Comparison of ENCODE assay signal across 8 cellular contexts in the genomic region with DNA sequence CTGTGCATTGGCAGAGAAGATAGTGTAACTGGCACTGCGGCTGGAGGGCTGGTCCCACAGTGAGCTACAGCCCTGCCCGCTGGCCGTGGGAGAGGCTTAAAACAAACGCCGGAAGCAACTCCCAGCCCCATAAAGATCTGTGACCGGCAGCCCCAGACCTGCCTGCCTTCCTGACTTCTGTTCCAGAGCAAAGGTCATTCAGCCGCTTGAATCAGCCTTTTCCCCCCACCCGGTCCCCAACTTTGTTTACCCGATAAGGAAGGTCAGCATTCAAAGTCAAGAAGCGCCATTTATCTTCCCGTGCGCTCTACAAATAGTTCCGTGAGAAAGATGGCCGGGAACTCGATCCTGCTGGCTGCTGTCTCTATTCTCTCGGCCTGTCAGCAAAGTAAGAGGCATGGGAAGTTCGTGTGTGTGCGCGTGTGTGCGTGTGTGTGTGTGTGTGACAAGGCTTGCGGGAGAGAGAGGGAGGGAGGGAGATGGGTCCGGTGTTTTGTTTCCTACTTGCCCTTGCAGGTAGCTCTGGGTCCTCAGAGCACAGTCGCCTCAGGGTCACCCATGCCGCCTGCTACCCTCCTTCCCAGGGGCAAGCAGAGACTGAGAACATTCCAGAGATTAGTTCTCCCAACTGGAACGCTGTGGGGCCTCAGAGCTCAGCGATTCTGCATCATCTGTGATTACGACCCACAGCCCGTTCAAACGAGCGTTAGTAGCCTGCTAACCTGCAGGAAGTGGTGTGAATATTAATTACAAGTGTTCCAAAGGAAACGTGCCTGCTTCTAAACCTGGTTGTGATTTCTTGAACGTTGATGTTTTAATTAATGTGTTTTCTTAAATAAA. TPM values are rescaled to one million over a fixed set of nuclear protein-coding genes. Genes with fewer than 3 reads are reported as not detected.
DNase-seq lines count a peak whose midpoint lies in the region; ATAC-seq, FAIRE-seq and TF ChIP-seq lines count a peak whose summit lies in the region.

A gene (plus strand): TSS at position 130 of the 840 bp plus-strand sequence. CDS start 201 bp downstream, at position 331.

- peak within 1 kb of the TSS; percentile 89 for H2AFZ ChIP-seq in smooth muscle cell (ENCODE audit: low read depth)

- H3K9ac ChIP-seq in kidney (ENCODE audit: low read length in 2 of 2), result peak within 1 kb of the TSS; percentile 63 to 81
- H3K9ac ChIP-seq in smooth muscle cell (ENCODE audit: low read depth), result peak within 1 kb of the TSS; percentile 63

- H3K79me2 ChIP-seq in smooth muscle cell (ENCODE audit: low read depth), result peaks cover 7% of the 10 kb centered on the region

- peak; percentile 26 for DNase-seq in activated gamma-delta T cell treated with Interleukin-2 at 50 U/mL for 16 hours
- DNase-seq in activated gamma-delta T cell (lab: John Stamatoyannopoulos, UW), result no peak
- peak; percentile 72 for DNase-seq in NCI-H1092 treated with DMSO at 0.1 percent for 48 hours (lab: John Stamatoyannopoulos, UW)
- DNase-seq in T-helper 9 cell, result peak; percentile 4
- DNase-seq in choroid plexus epithelial cell (ENCODE audit: low read depth), result peak; percentile 84
- peak; percentile 90 for DNase-seq in kidney
- DNase-seq in smooth muscle cell (lab: John Stamatoyannopoulos, UW; ENCODE audit: unreplicated experiment), result peak; percentile 34

- peak within 1 kb of the TSS; percentile 92 to 96 for H3K27ac ChIP-seq in kidney (ENCODE audit: low read depth in 2 of 2, low read length in 2 of 2)
- H3K27ac ChIP-seq in smooth muscle cell (ENCODE audit: low read depth), result peak within 1 kb of the TSS; percentile 82

- peak within 1 kb of the TSS; percentile 87 for H3K4me2 ChIP-seq in smooth muscle cell

- intact Hi-C loops in kidney (cut with DNase I), result no loop called here

- no peaks in the 10 kb centered on the region for H3K27me3 ChIP-seq in smooth muscle cell (ENCODE audit: low read depth)

- peaks cover 22 to 23% of the 10 kb centered on the region in 2 donors for H3K4me1 ChIP-seq in kidney (ENCODE audit: control insufficient read depth in 1 of 2, insufficient read depth in 1 of 2, low read depth in 1 of 2, low read length in 2 of 2)
- peaks cover 19% of the 10 kb centered on the region for H3K4me1 ChIP-seq in smooth muscle cell (ENCODE audit: low read depth)

- H3K36me3 ChIP-seq in kidney (ENCODE audit: control insufficient read depth in 1 of 2, insufficient read depth in 2 of 2, low read length in 2 of 2) (no peaks in the 10 kb centered on the region), smooth muscle cell (ENCODE audit: low read depth) (no peaks in the 10 kb centered on the region)

- ATAC-seq in HG02642 (IDR thresholded peaks at IDR 0.05; ENCODE audit: poor library complexity, unreplicated experiment), result peak; percentile 89

- 2% methylated on average over 32 of the region's 32 CpGs for WGBS in smooth muscle cell (ENCODE audit: low lambda C conversion rate)

- peaks cover 12% of the 10 kb centered on the region for H3F3A ChIP-seq in smooth muscle cell (ENCODE audit: low read depth)

- peak within 1 kb of the TSS; percentile 64 for H3K4me3 ChIP-seq in choroid plexus epithelial cell (ENCODE audit: low read depth, low read length)
- peak within 1 kb of the TSS; percentile 76 to 79 for H3K4me3 ChIP-seq in kidney (ENCODE audit: low read length in 2 of 2)
- H3K4me3 ChIP-seq in smooth muscle cell, result peak within 1 kb of the TSS; percentile 52

- H3K9me3 ChIP-seq in kidney (ENCODE audit: control insufficient read depth in 1 of 2, low read length in 2 of 2) (no peaks in the 10 kb centered on the region), smooth muscle cell (replicated peaks; ENCODE audit: low read depth) (no peaks in the 10 kb centered on the region)

- TF ChIP-seq CTCF in choroid plexus epithelial cell (conservative IDR thresholded peaks at IDR 0.05; ENCODE audit: low read depth, low read length) (no peak), kidney (IDR thresholded peaks at IDR 0.05; ENCODE audit: borderline replicate concordance, extremely low read depth, insufficient read depth) (no peak), smooth muscle cell (IDR thresholded peaks at IDR 0.05; ENCODE audit: borderline replicate concordance, insufficient read depth, poor library complexity, severe bottlenecking) (no peak)

- H4K20me1 ChIP-seq in smooth muscle cell (ENCODE audit: low read depth), result no peaks in the 10 kb centered on the region

- FAIRE-seq in kidney (lab: Jason Lieb, UNC), result no peak

RNA-seq across cellular contexts. Expression of the gene that starts here (rescaled TPM):
- total RNA-seq in kidney (62.8 TPM), smooth muscle cell (40.2 and 51.1 TPM in 2 replicates)
- polyA plus RNA-seq in kidney (ENCODE audit: insufficient read depth, low read depth, low replicate concordance) (168 TPM), smooth muscle cell (27.8 and 34.0 TPM in 2 replicates)
